Comparison of ENCODE assay signal across 1 cellular context in genomic region chrX:149799095-149799721, GRCh38.
TF ChIP-seq lines count a peak whose summit lies in the region.

No MANE protein-coding gene starts in this region.

TF ChIP-seq in WTC11, 78 proteins besides CTCF, POLR2A, EP300 and RAD21 (continued from another document):
- no peak for TF ChIP-seq ZNF512 (CRISPR knock-in tag; IDR thresholded peaks at IDR 0.05; ENCODE audit: borderline replicate concordance)
- TF ChIP-seq FOXP1 (CRISPR knock-in tag; IDR thresholded peaks at IDR 0.05; ENCODE audit: borderline replicate concordance), result no peak
- TF ChIP-seq NR1H2 (CRISPR knock-in tag; IDR thresholded peaks at IDR 0.05), result no peak
- no peak for TF ChIP-seq KAT7 (CRISPR knock-in tag; IDR thresholded peaks at IDR 0.05; ENCODE audit: borderline replicate concordance)
- no peak for TF ChIP-seq JAZF1 (CRISPR knock-in tag; IDR thresholded peaks at IDR 0.05)
- TF ChIP-seq FOXJ3 (CRISPR knock-in tag; IDR thresholded peaks at IDR 0.05; ENCODE audit: borderline replicate concordance), result no peak
- TF ChIP-seq JUN (CRISPR knock-in tag; IDR thresholded peaks at IDR 0.05), result no peak
